ENCODE assay signal across 8 cellular contexts in the genomic region with DNA sequence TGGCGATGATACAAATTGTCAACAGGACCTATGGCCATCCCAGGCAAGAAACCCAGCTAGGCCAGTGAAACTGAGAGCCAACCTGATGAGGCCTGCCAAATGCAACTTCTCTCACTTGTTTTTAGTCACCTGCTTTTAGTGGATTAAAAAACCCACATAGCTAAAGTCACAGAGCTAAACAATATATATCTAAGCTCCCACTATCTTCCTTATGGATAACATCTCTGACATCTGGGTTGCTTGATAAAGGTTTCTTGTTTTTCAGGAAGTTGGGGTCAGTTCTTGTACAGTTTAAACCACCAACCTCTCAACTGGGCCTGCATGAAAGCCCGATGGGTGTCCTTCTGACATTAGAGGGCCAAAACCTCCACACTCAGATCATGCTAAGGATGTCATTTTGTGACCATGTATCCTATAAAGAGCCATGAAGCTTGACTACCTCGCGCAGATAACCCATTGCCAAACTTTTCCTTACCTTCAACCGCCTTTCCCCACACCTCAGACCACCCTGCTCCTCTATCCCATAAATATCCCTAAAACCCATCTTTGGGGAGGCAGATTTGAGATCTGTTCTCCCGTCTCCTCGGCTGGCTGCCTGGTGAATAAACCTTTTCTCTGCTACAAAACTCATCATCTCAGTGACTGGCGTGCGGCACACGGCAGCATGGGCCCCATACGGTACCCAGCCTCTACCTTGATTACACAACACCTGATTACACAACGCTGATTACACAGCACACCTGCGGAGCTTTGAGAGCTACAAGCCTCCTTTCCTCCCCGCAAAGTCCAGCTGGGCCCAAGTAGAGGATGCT. TPM values are rescaled to one million over a fixed set of nuclear protein-coding genes. Genes with fewer than 3 reads are reported as not detected.
DNase-seq lines count a peak whose midpoint lies in the region; ATAC-seq lines count a peak whose summit lies in the region.

No MANE protein-coding gene starts in this region.

- H3K27me3 Mint-ChIP-seq in activated naive CD8-positive, alpha-beta T cell treated with anti-CD3 and anti-CD28 coated beads, Interleukin-2, amount 10 ng/mL, durations not matched to agents 7 days and 5 days, result no peaks in the 10 kb centered on the region

- H3K27ac ChIP-seq in iPS-20b (ENCODE audit: low read length) (no peak overlapping the region), stomach smooth muscle (ENCODE audit: low read length) (peak overlapping the region; percentile 91)

- no peaks in the 10 kb centered on the region for H3K9me3 Mint-ChIP-seq in activated naive CD8-positive, alpha-beta T cell treated with anti-CD3 and anti-CD28 coated beads, Interleukin-2, amount 10 ng/mL, durations not matched to agents 7 days and 5 days

- H3K4me3 ChIP-seq in iPS-20b (ENCODE audit: low read length) (peak overlapping the region; percentile 83), stomach smooth muscle (ENCODE audit: low read length in 2 of 2) (peak overlapping the region; percentile 69 to 96)

- no peaks in the 10 kb centered on the region for H3K36me3 ChIP-seq in iPS-20b (ENCODE audit: insufficient read depth, low read depth, low read length)
- no peaks in the 10 kb centered on the region for H3K36me3 ChIP-seq in stomach smooth muscle (ENCODE audit: control insufficient read depth in 2 of 2, insufficient read depth in 2 of 2, low read length in 2 of 2)

- H3K36me3 Mint-ChIP-seq in activated naive CD8-positive, alpha-beta T cell treated with anti-CD3 and anti-CD28 coated beads, Interleukin-2, amount 10 ng/mL, durations not matched to agents 7 days and 5 days, result no peaks in the 10 kb centered on the region

- H3K4me1 Mint-ChIP-seq in activated naive CD8-positive, alpha-beta T cell treated with anti-CD3 and anti-CD28 coated beads, Interleukin-2, amount 10 ng/mL, durations not matched to agents 7 days and 5 days, result peaks cover 15% of the 10 kb centered on the region

- in situ Hi-C loops in KBM-7 (cut with MboI; ENCODE audit: low pct_unique_long_range_greater_than_20kb, low sequenced_read_pairs), result no loop called here

- H3K9ac ChIP-seq in iPS-20b (ENCODE audit: low read depth, low read length), result peak overlapping the region; percentile 76; the same call in 1 of the 2 replicates
- H3K9ac ChIP-seq in stomach smooth muscle (ENCODE audit: low read length in 2 of 2), result peak overlapping the region; percentile 86 to 91

- peak; percentile 58 for DNase-seq in NK-92 treated with Interleukin-12 subunit alpha and Interleukin-12 subunit beta, amount 100 ng/mL, for 24 hours (lab: John Stamatoyannopoulos, UW)
- DNase-seq in NK-92 (lab: John Stamatoyannopoulos, UW; ENCODE audit: unreplicated experiment) (no peak), KBM-7 (peak; percentile 89), posterior vena cava (ENCODE audit: low spot score) (no peak), NCI-H1105 treated with DMSO at 0.1 percent for 48 hours (lab: John Stamatoyannopoulos, UW) (no peak)
- no peak for DNase-seq in activated naive CD8-positive, alpha-beta T cell treated with anti-CD3 and anti-CD28 coated beads, Interleukin-2, amount 10 ng/mL, durations not matched to agents 7 days and 5 days

- ATAC-seq in activated naive CD8-positive, alpha-beta T cell treated with anti-CD3 and anti-CD28 coated beads, Interleukin-2, amount 10 ng/mL, durations not matched to agents 7 days and 5 days (ENCODE audit: low read depth), result no peak

- POLR2A ChIA-PET in activated naive CD8-positive, alpha-beta T cell treated with anti-CD3 and anti-CD28 coated beads, Interleukin-2, amount 10 ng/mL, durations not matched to agents 7 days and 5 days (lab: Charles Lee), result interaction anchor here (1.3 to 1.5 kb wide), 2 partner anchors 19 to 314 kb away, joined by 3 to 7 read pairs; no protein-coding TSS in a partner anchor

- H3K4me3 Mint-ChIP-seq in activated naive CD8-positive, alpha-beta T cell treated with anti-CD3 and anti-CD28 coated beads, Interleukin-2, amount 10 ng/mL, durations not matched to agents 7 days and 5 days, result peak overlapping the region; percentile 91

- H3K4me1 ChIP-seq in iPS-20b (ENCODE audit: insufficient read depth, low read length) (peaks cover 3% of the 10 kb centered on the region; the same call in 1 of the 2 replicates), stomach smooth muscle (ENCODE audit: control insufficient read depth, insufficient read depth, low read length) (peaks cover 12% of the 10 kb centered on the region)

- intact Hi-C loops in posterior vena cava (cut with DNase I), result loop anchor here in 1 of 2 donors (10.0 kb wide), 1 partner anchor 313 kb away; a partner anchor contains a TSS

- peak overlapping the region; percentile 87 for H3K27ac Mint-ChIP-seq in activated naive CD8-positive, alpha-beta T cell treated with anti-CD3 and anti-CD28 coated beads, Interleukin-2, amount 10 ng/mL, durations not matched to agents 7 days and 5 days

- H3K9me3 ChIP-seq in iPS-20b (ENCODE audit: insufficient read depth, low read depth, low read length) (no peaks in the 10 kb centered on the region), stomach smooth muscle (ENCODE audit: control insufficient read depth in 2 of 2, low read length in 2 of 2) (no peaks in the 10 kb centered on the region)

- H3K27me3 ChIP-seq in iPS-20b (ENCODE audit: insufficient read depth, low read length) (no peaks in the 10 kb centered on the region), stomach smooth muscle (ENCODE audit: control insufficient read depth in 1 of 2, insufficient read depth in 2 of 2, low read length in 2 of 2) (no peaks in the 10 kb centered on the region)

RNA-seq across cellular contexts. Expression of a gene that starts 0.8 kb away (rescaled TPM):
- 10 to 100 TPM; 23.1 to 23.3 TPM for total RNA-seq in activated naive CD8-positive, alpha-beta T cell treated with anti-CD3 and anti-CD28 coated beads, Interleukin-2, amount 10 ng/mL, durations not matched to agents 7 days and 5 days
- 10 to 100 TPM; 26.3 to 34.4 TPM for total RNA-seq in posterior vena cava

Comparison
In these comparisons a context has a peak if more than half of its experiments do, and no peak if none do; other contexts are left out.
1. DNase-seq: peak in NK-92 treated with Interleukin-12 subunit alpha and Interleukin-12 subunit beta, amount 100 ng/mL, for 24 hours (single experiment) and KBM-7 (single experiment); none in NK-92 (single experiment), activated naive CD8-positive, alpha-beta T cell treated with anti-CD3 and anti-CD28 coated beads, Interleukin-2, amount 10 ng/mL, durations not matched to agents 7 days and 5 days (single experiment), posterior vena cava (single experiment) and NCI-H1105 treated with DMSO at 0.1 percent for 48 hours (single experiment).